In genomic region chr4:110586137-110586850, GRCh38 we compare ENCODE assay signal across 8 cellular contexts. TPM values are rescaled to one million over a fixed set of nuclear protein-coding genes. Genes with fewer than 3 reads are reported as not detected.
DNase-seq lines count a peak whose midpoint lies in the region; ATAC-seq and TF ChIP-seq lines count a peak whose summit lies in the region.

No MANE protein-coding gene starts in this region.

- H3K27me3 ChIP-seq in DND-41 (ENCODE audit: insufficient read depth, low read length, poor library complexity) (no peaks in the 10 kb centered on the region), Loucy (ENCODE audit: insufficient read depth, low read length, poor library complexity, severe bottlenecking) (no peaks in the 10 kb centered on the region), brain microvascular endothelial cell (replicated peaks) (no peaks in the 10 kb centered on the region), liver (ENCODE audit: control insufficient read depth in 4 of 4, insufficient read depth in 4 of 4, low read length in 3 of 4) (no peaks in the 10 kb centered on the region), stomach (peaks cover 0 to 5% (median 0%) of the 10 kb centered on the region in 3 donors)

- TF ChIP-seq POLR2A in stomach (IDR thresholded peaks at IDR 0.05): no peak

- ATAC-seq in DND-41 (ENCODE audit: insufficient read depth, low read depth) (peak; percentile 83), GM18511 (IDR thresholded peaks at IDR 0.05; ENCODE audit: unreplicated experiment) (no peak), HG03457 (IDR thresholded peaks at IDR 0.05; ENCODE audit: unreplicated experiment) (no peak), HG03469 (IDR thresholded peaks at IDR 0.05; ENCODE audit: unreplicated experiment) (no peak)

- TF ChIP-seq EP300 in stomach (IDR thresholded peaks at IDR 0.05): no peak

- no peak for DNase-seq in DND-41
- peak; percentile 48 for DNase-seq in brain microvascular endothelial cell
- DNase-seq in stomach: no peak

- no peaks in the 10 kb centered on the region for H4K20me1 ChIP-seq in DND-41 (ENCODE audit: insufficient read depth, low read length)
- H4K20me1 ChIP-seq in Loucy (ENCODE audit: insufficient read depth, low read length, poor library complexity, severe bottlenecking): no peaks in the 10 kb centered on the region

- H3K4me2 ChIP-seq in DND-41 (ENCODE audit: insufficient read depth, low read length) (no peak overlapping the region), Loucy (ENCODE audit: low read depth, low read length, poor library complexity, severe bottlenecking) (peak overlapping the region; percentile 38)

- H3K27ac ChIP-seq in DND-41 (ENCODE audit: low read length): no peak overlapping the region
- no peak overlapping the region for H3K27ac ChIP-seq in brain microvascular endothelial cell
- no peak overlapping the region for H3K27ac ChIP-seq in liver (ENCODE audit: low read depth in 1 of 2, low read length in 2 of 2)
- H3K27ac ChIP-seq in stomach: no peak overlapping the region

- H3K4me1 ChIP-seq in DND-41 (ENCODE audit: insufficient read depth, low read length): peaks cover 4% of the 10 kb centered on the region
- no peaks in the 10 kb centered on the region for H3K4me1 ChIP-seq in Loucy (ENCODE audit: insufficient read depth, low read length, poor library complexity, severe bottlenecking)
- peaks cover 0 to 5% (median 3%) of the 10 kb centered on the region in 4 donors for H3K4me1 ChIP-seq in liver (ENCODE audit: control insufficient read depth in 4 of 4, insufficient read depth in 4 of 4, low read length in 3 of 4)
- H3K4me1 ChIP-seq in stomach: peaks cover 0 to 5% (median 0%) of the 10 kb centered on the region in 4 donors

- no peaks in the 10 kb centered on the region for H3K9me2 ChIP-seq in Loucy (replicated peaks; ENCODE audit: low read depth, low read length)

- TF ChIP-seq RAD21 in liver (IDR thresholded peaks at IDR 0.05): peak; percentile 57 to 60

- H3K9me3 ChIP-seq in DND-41 (ENCODE audit: insufficient read depth, low read length, severe bottlenecking): no peaks in the 10 kb centered on the region
- H3K9me3 ChIP-seq in Loucy (ENCODE audit: insufficient read depth, low read depth, low read length): no peaks in the 10 kb centered on the region
- H3K9me3 ChIP-seq in liver (ENCODE audit: control insufficient read depth in 4 of 4, low read length in 3 of 4): no peaks in the 10 kb centered on the region
- no peaks in the 10 kb centered on the region for H3K9me3 ChIP-seq in stomach

- in situ Hi-C loops in brain microvascular endothelial cell (cut with HindIII; ENCODE audit: low pct_ligation_motif_present, low sequenced_read_pairs): no loop called here

- intact Hi-C loops in stomach (cut with DNase I; ENCODE audit: low total_unique reads): no loop called here

- H3K79me2 ChIP-seq in DND-41 (ENCODE audit: insufficient read depth, low read length): no peaks in the 10 kb centered on the region
- no peaks in the 10 kb centered on the region for H3K79me2 ChIP-seq in Loucy (ENCODE audit: insufficient read depth, low read length)

- H3K9ac ChIP-seq in DND-41 (ENCODE audit: low read depth, low read length): no peak overlapping the region
- H3K9ac ChIP-seq in Loucy (ENCODE audit: low read depth, low read length, poor library complexity, severe bottlenecking): no peak overlapping the region
- H3K9ac ChIP-seq in liver (ENCODE audit: low read depth in 1 of 2, low read length in 2 of 2): peak overlapping the region in 1 of 2 donors; percentile 11

- no peaks in the 10 kb centered on the region for H3K36me3 ChIP-seq in DND-41 (ENCODE audit: insufficient read depth, low read length)
- no peaks in the 10 kb centered on the region for H3K36me3 ChIP-seq in Loucy (ENCODE audit: insufficient read depth, low read length)
- no peaks in the 10 kb centered on the region for H3K36me3 ChIP-seq in brain microvascular endothelial cell (replicated peaks)
- no peaks in the 10 kb centered on the region for H3K36me3 ChIP-seq in liver (ENCODE audit: control insufficient read depth in 4 of 4, insufficient read depth in 3 of 4, low read depth in 1 of 4, low read length in 3 of 4)
- no peaks in the 10 kb centered on the region for H3K36me3 ChIP-seq in stomach

- H3K4me3 ChIP-seq in DND-41 (ENCODE audit: low read depth in 1 of 2, low read length in 2 of 2) (no peak overlapping the region), Loucy (ENCODE audit: low read length, poor library complexity, severe bottlenecking) (peak overlapping the region; percentile 10), brain microvascular endothelial cell (ENCODE audit: low read depth, low read length) (peak overlapping the region; percentile 47), liver (ENCODE audit: low read depth in 1 of 3, low read length in 3 of 3) (peak overlapping the region in 1 of 3 donors; percentile 25), stomach (peak overlapping the region in 1 of 4 donors; percentile 8)

- TF ChIP-seq CTCF in DND-41 (IDR thresholded peaks at IDR 0.05; ENCODE audit: borderline replicate concordance, extremely low read depth, low read length, poor library complexity, severe bottlenecking) (peak; percentile 59), Loucy (conservative IDR thresholded peaks at IDR 0.05; ENCODE audit: low read length) (peak; percentile 67), brain microvascular endothelial cell (IDR thresholded peaks at IDR 0.05; ENCODE audit: low read depth, low read length, missing control alignments) (peak; percentile 59), liver (IDR thresholded peaks at IDR 0.05; ENCODE audit: low read depth, low read length, missing input control) (peak; percentile 36), stomach (IDR thresholded peaks at IDR 0.05) (peak in 3 of 7 experiments; percentile 9 to 22 (median 11))

- WGBS in liver: 18% methylated on average over 6 of the region's 6 CpGs
- WGBS in stomach, 5 donors: 11 to 18% (median 14%) methylated on average over 6 of the region's 6 CpGs

- no peaks in the 10 kb centered on the region for H3F3A ChIP-seq in Loucy (ENCODE audit: low read depth)

- H2AFZ ChIP-seq in DND-41 (ENCODE audit: low read depth, low read length) (peak overlapping the region; percentile 19; the same call in 1 of the 2 replicates), Loucy (ENCODE audit: low read length) (peak overlapping the region; percentile 70)

TF ChIP-seq in liver, 16 proteins besides CTCF, POLR2A, EP300 and RAD21:
- TF ChIP-seq TAF1 (conservative IDR thresholded peaks at IDR 0.05) (no peak), HNF4A (conservative IDR thresholded peaks at IDR 0.05) (no peak), YY1 (IDR thresholded peaks at IDR 0.05) (no peak), HNF4G (IDR thresholded peaks at IDR 0.05) (no peak), ATF3 (IDR thresholded peaks at IDR 0.05) (no peak), FOXA2 (IDR thresholded peaks at IDR 0.05) (no peak), GABPA (IDR thresholded peaks at IDR 0.05 in 1 of 2, conservative IDR thresholded peaks at IDR 0.05 in 1 of 2) (no peak), SP1 (IDR thresholded peaks at IDR 0.05) (no peak), FOXA1 (IDR thresholded peaks at IDR 0.05) (no peak)

RNA-seq across cellular contexts. Expression of gene PITX2, which starts 36.6 kb away (rescaled TPM):
- total RNA-seq in liver (not detected), stomach (1 to 10 TPM in 2 of 5 donors, not detected in 3; 1.1 to 2.6 TPM)
- polyA plus RNA-seq in liver (under 1 TPM in 1 of 2 donors, not detected in 1; 0.06 TPM), stomach (under 1 TPM in 1 of 3 donors, not detected in 2; 0.53 TPM)

Comparison
In these comparisons a context has a peak if more than half of its experiments do, and no peak if none do; other contexts are left out.
1. H3K4me3 ChIP-seq: peak in Loucy (single experiment) and brain microvascular endothelial cell (single experiment); none in DND-41 (0 of 2).